8 cellular contexts compared by ENCODE assay signal in genomic region chr10:72692897-72693598, GRCh38. TPM values are rescaled to one million over a fixed set of nuclear protein-coding genes. Genes with fewer than 3 reads are reported as not detected.
DNase-seq lines count a peak whose midpoint lies in the region; ATAC-seq and TF ChIP-seq lines count a peak whose summit lies in the region.

No MANE protein-coding gene starts in this region.

- no peak overlapping the region for H4K5ac ChIP-seq in H9 (ENCODE audit: insufficient read length, low read depth, low read length)

- H3K14ac ChIP-seq in H9 (ENCODE audit: insufficient read depth, low read length): peak overlapping the region; percentile 89; the same call in 1 of the 2 replicates

- peak overlapping the region; percentile 88 to 96 (median 89) for H3K4me3 Mint-ChIP-seq in CD8-positive, alpha-beta memory T cell
- H3K4me3 Mint-ChIP-seq in H9: peak overlapping the region; percentile 83 to 97

- no peak for TF ChIP-seq CTCF in H9 (conservative IDR thresholded peaks at IDR 0.05)
- no peak for TF ChIP-seq CTCF in osteoblast (IDR thresholded peaks at IDR 0.05; ENCODE audit: extremely low read depth, low read depth, low read length)

- peaks cover 7% of the 10 kb centered on the region for H3K23me2 ChIP-seq in H9 (ENCODE audit: insufficient read length, low read depth, low read length, poor library complexity, severe bottlenecking)

- H3K27me3 Mint-ChIP-seq in CD8-positive, alpha-beta memory T cell: no peaks in the 10 kb centered on the region
- no peaks in the 10 kb centered on the region for H3K27me3 Mint-ChIP-seq in H9 (ENCODE audit: low read depth)

- peak overlapping the region in 7 of 8 donors; percentile 67 to 98 (median 83) for H3K27ac Mint-ChIP-seq in CD8-positive, alpha-beta memory T cell
- H3K27ac Mint-ChIP-seq in H9: peak overlapping the region in 2 of 3 experiments; percentile 25 to 91; a peak in 4 of 7 replicates

- no peak overlapping the region for H3K18ac ChIP-seq in H9 (ENCODE audit: insufficient read length, low read depth, low read length)

- POLR2A ChIA-PET in CD8-positive, alpha-beta memory T cell (lab: Charles Lee): interaction anchor here (0.5 to 0.6 kb wide), 2 partner anchors 238 to 802 kb away, joined by 4 read pairs; no protein-coding TSS in a partner anchor

- H3K9me3 ChIP-seq in CD8-positive, alpha-beta memory T cell (ENCODE audit: low read length): no peaks in the 10 kb centered on the region
- H3K9me3 ChIP-seq in H9 (ENCODE audit: control insufficient read depth, low read depth, low read length) (no peaks in the 10 kb centered on the region), osteoblast (ENCODE audit: low read depth, low read length) (no peaks in the 10 kb centered on the region)

- H2BK120ac ChIP-seq in H9 (ENCODE audit: low read depth, low read length, poor library complexity, severe bottlenecking): no peak overlapping the region

- H4K91ac ChIP-seq in H9 (ENCODE audit: insufficient read length, low read depth, low read length): no peak overlapping the region

- no peak overlapping the region for H2BK12ac ChIP-seq in H9 (ENCODE audit: insufficient read length, low read depth, low read length)

- H3K4me1 ChIP-seq in CD8-positive, alpha-beta memory T cell (ENCODE audit: insufficient read depth, low read length): peaks cover 26% of the 10 kb centered on the region
- H3K4me1 ChIP-seq in H9 (ENCODE audit: insufficient read depth, low read length) (peaks cover 8% of the 10 kb centered on the region; the same call in 1 of the 2 replicates), osteoblast (ENCODE audit: insufficient read depth, low read length) (peaks cover 46% of the 10 kb centered on the region)

- no peaks in the 10 kb centered on the region for H4K20me1 ChIP-seq in H9 (ENCODE audit: control insufficient read depth, insufficient read depth, insufficient read length)
- peaks cover 19% of the 10 kb centered on the region for H4K20me1 ChIP-seq in osteoblast (ENCODE audit: insufficient read depth, low read length)

- WGBS in H9 (ENCODE audit: extremely low coverage, insufficient read length, low lambda C conversion rate): no CpG with 5 or more reads among the region's 11 CpGs

- no peak overlapping the region for H3K4ac ChIP-seq in H9 (ENCODE audit: low read depth, low read length)

- H2BK15ac ChIP-seq in H9 (ENCODE audit: low read depth, low read length): no peak overlapping the region

- no peak overlapping the region for H2AK5ac ChIP-seq in H9 (ENCODE audit: insufficient read length, low read length)

- no peaks in the 10 kb centered on the region for H3K9me3 Mint-ChIP-seq in CD8-positive, alpha-beta memory T cell
- H3K9me3 Mint-ChIP-seq in H9: no peaks in the 10 kb centered on the region; a peak in 1 of 5 replicates

- H4K8ac ChIP-seq in H9 (replicated peaks; ENCODE audit: insufficient read length, low read depth, low read length): no peak overlapping the region

- H3K4me1 Mint-ChIP-seq in CD8-positive, alpha-beta memory T cell: peaks cover 22 to 43% (median 32%) of the 10 kb centered on the region in 3 donors
- peaks cover 26 to 32% of the 10 kb centered on the region in 2 experiments for H3K4me1 Mint-ChIP-seq in H9

- no peak overlapping the region for H2AFZ ChIP-seq in H9 (ENCODE audit: low read length)
- peak overlapping the region; percentile 92 for H2AFZ ChIP-seq in osteoblast (ENCODE audit: low read length)

- CTCF ChIA-PET in CD8-positive, alpha-beta memory T cell (lab: Charles Lee): interaction anchor here (1.0 kb wide), 1 partner anchor 141 kb away, joined by 3 read pairs; no protein-coding TSS in a partner anchor

- H3K56ac ChIP-seq in H9 (ENCODE audit: insufficient read length, low read depth, low read length): no peak overlapping the region

- H3T11ph ChIP-seq in H9 (ENCODE audit: low read length): no peak overlapping the region

- peak overlapping the region; percentile 93 for H3K4me2 ChIP-seq in H9 (ENCODE audit: insufficient read depth, insufficient read length, low read length)
- H3K4me2 ChIP-seq in osteoblast (ENCODE audit: insufficient read depth, low read length): peak overlapping the region; percentile 93

- H2BK5ac ChIP-seq in H9 (ENCODE audit: insufficient read length, low read length): no peak overlapping the region

- peak overlapping the region; percentile 14 for H3K27ac ChIP-seq in CD8-positive, alpha-beta memory T cell (ENCODE audit: low read depth, low read length)
- H3K27ac ChIP-seq in H9 (ENCODE audit: insufficient read length, low read depth, low read length): no peak overlapping the region
- H3K27ac ChIP-seq in osteoblast (ENCODE audit: low read depth, low read length): peak overlapping the region; percentile 68

- peaks cover 4% of the 10 kb centered on the region for H3K79me1 ChIP-seq in H9 (ENCODE audit: insufficient read depth, low read depth, low read length, poor library complexity, severe bottlenecking)

- H3K23ac ChIP-seq in H9 (ENCODE audit: insufficient read length, low read depth, low read length): no peak overlapping the region

- H3K79me2 ChIP-seq in H9 (ENCODE audit: insufficient read depth, low read length) (peaks cover 24% of the 10 kb centered on the region; the same call in 1 of the 2 replicates), osteoblast (ENCODE audit: insufficient read depth, low read length) (peaks cover 50% of the 10 kb centered on the region)

- TF ChIP-seq POLR2A in erythroblast (IDR thresholded peaks at IDR 0.05; ENCODE audit: low read length): no peak

- H3K27me3 ChIP-seq in CD8-positive, alpha-beta memory T cell (ENCODE audit: insufficient read depth, low read length, poor library complexity, severe bottlenecking): no peaks in the 10 kb centered on the region
- H3K27me3 ChIP-seq in H9 (ENCODE audit: insufficient read depth, low read length) (no peaks in the 10 kb centered on the region), osteoblast (ENCODE audit: insufficient read depth, low read length) (no peaks in the 10 kb centered on the region)

- peak overlapping the region; percentile 89 for H3K4me3 ChIP-seq in CD8-positive, alpha-beta memory T cell (ENCODE audit: low read length)
- H3K4me3 ChIP-seq in osteoblast (ENCODE audit: insufficient read depth, low read length): peak overlapping the region; percentile 87

- ATAC-seq in SK-N-SH treated with all-trans-retinoic acid at 6 μM for 48 hours: peak; percentile 22
- no peak for ATAC-seq in HG02588 (IDR thresholded peaks at IDR 0.05; ENCODE audit: unreplicated experiment)

- H3K9ac ChIP-seq in H9 (ENCODE audit: extremely low read depth, insufficient read length, low read length): peak overlapping the region; percentile 90

- DNase-seq in CD8-positive, alpha-beta memory T cell: peak in 1 of 5 donors; percentile 31
- DNase-seq in H9 (no peak), erythroblast (lab: John Stamatoyannopoulos, UW) (peak; percentile 28 to 55), osteoblast (ENCODE audit: insufficient read length, low spot score, missing footprints) (no peak), HK-2 (ENCODE audit: unreplicated experiment) (no peak)
- DNase-seq in activated CD8-positive, alpha-beta memory T cell treated with anti-CD3 and anti-CD28 coated beads, Interleukin-2, amount 50 U/mL, for 48 hours: no peak

- H2BK20ac ChIP-seq in H9 (ENCODE audit: low read depth, low read length, poor library complexity, severe bottlenecking): no peak overlapping the region

- H3K36me3 Mint-ChIP-seq in CD8-positive, alpha-beta memory T cell: no peaks in the 10 kb centered on the region
- no peaks in the 10 kb centered on the region for H3K36me3 Mint-ChIP-seq in H9 (ENCODE audit: insufficient read depth in 1 of 3, low read depth in 3 of 3)

- H3K36me3 ChIP-seq in CD8-positive, alpha-beta memory T cell (ENCODE audit: insufficient read depth, low read length): no peaks in the 10 kb centered on the region
- no peaks in the 10 kb centered on the region for H3K36me3 ChIP-seq in osteoblast (ENCODE audit: insufficient read depth, low read length)

TF ChIP-seq in SK-N-SH treated with all-trans-retinoic acid at 6 μM for 48 hours, 23 proteins besides CTCF, POLR2A, EP300 and RAD21 (continues in another document):
- no peak for TF ChIP-seq POU6F1 (CRISPR knock-in tag; IDR thresholded peaks at IDR 0.05; ENCODE audit: borderline replicate concordance, low read depth)
- TF ChIP-seq TCF4 (CRISPR knock-in tag; IDR thresholded peaks at IDR 0.05; ENCODE audit: borderline replicate concordance): no peak
- no peak for TF ChIP-seq SNAI2 (CRISPR knock-in tag; IDR thresholded peaks at IDR 0.05)
- no peak for TF ChIP-seq ZC3H10 (CRISPR knock-in tag; IDR thresholded peaks at IDR 0.05)
- TF ChIP-seq GLIS3 (CRISPR knock-in tag; IDR thresholded peaks at IDR 0.05): no peak
- TF ChIP-seq PPARA (CRISPR knock-in tag; IDR thresholded peaks at IDR 0.05; ENCODE audit: borderline replicate concordance): no peak
- no peak for TF ChIP-seq ISL1 (CRISPR knock-in tag; IDR thresholded peaks at IDR 0.05)
- TF ChIP-seq ZNF70 (CRISPR knock-in tag; IDR thresholded peaks at IDR 0.05): no peak
- no peak for TF ChIP-seq ZFP30 (CRISPR knock-in tag; IDR thresholded peaks at IDR 0.05)
- no peak for TF ChIP-seq ZFP3 (CRISPR knock-in tag; IDR thresholded peaks at IDR 0.05)

RNA-seq across cellular contexts. Expression of gene MCU, which starts 1.1 kb away (rescaled TPM):
- 10 to 100 TPM; 14.9 to 17.6 TPM for total RNA-seq in CD8-positive, alpha-beta memory T cell
- 7.9 TPM for polyA plus RNA-seq in CD8-positive, alpha-beta memory T cell
- 33.4 and 36.6 TPM in 2 replicates for total RNA-seq in H9 (2021)
- total RNA-seq in osteoblast: 35.7 and 42.7 TPM in 2 replicates

Comparison
In these comparisons a context has a peak if more than half of its experiments do, and no peak if none do; other contexts are left out.
1. DNase-seq: peak in erythroblast (2 of 2); none in H9 (single experiment), osteoblast (single experiment), HK-2 (single experiment) and activated CD8-positive, alpha-beta memory T cell treated with anti-CD3 and anti-CD28 coated beads, Interleukin-2, amount 50 U/mL, for 48 hours (single experiment).